ENCODE assay signal across 18 cellular contexts in the genomic region with DNA sequence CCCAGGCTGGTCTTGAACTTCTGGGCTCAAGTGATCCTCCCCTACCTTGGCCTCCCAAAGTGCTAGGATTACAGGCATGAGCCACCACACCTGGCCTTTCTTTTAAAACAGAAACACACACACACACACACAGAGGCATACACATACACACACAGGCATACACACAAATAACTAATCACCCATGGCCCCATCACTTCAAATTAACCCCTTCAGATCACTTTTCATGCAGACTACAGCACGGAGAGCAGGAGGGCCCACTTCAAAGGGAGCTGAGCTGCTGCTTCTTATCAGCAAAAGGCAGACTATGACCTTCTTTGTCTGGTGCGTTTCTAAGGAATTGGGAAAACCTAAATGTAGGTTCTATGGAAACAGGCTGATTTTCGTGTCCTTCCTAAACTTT. TPM values are rescaled to one million over a fixed set of nuclear protein-coding genes. Genes with fewer than 3 reads are reported as not detected.
DNase-seq lines count a peak whose midpoint lies in the region; ATAC-seq, FAIRE-seq and TF ChIP-seq lines count a peak whose summit lies in the region.
"Had no signal": no experiment of that assay in that cellular context is flagged by ENCODE, and none has a peak within 500 bp of the region (broad histone marks: within the 10 kb centered on the region; RNA-seq: fewer than 3 reads in every experiment).

No MANE protein-coding gene starts in this region.

- intact Hi-C loops in HepG2 (cut with micrococcal nuclease; ENCODE audit: unreplicated experiment) (no loop called here), right lobe of liver (cut with DNase I) (no loop called here), upper lobe of right lung (cut with DNase I) (no loop called here), lower leg skin (cut with DNase I; ENCODE audit: low total_unique reads) (no loop called here)

- POLR2A ChIA-PET in HepG2 (lab: Yijun Ruan, JAX): no interaction called here
- POLR2A ChIA-PET in WTC11 (lab: Charles Lee): no interaction called here

- peaks cover 9% of the 10 kb centered on the region for H3K9me3 Mint-ChIP-seq in WTC11

- ATAC-seq in HepG2 (no peak), right lobe of liver (no peak), WTC11 (no peak), upper lobe of right lung (no peak), HG03469 (IDR thresholded peaks at IDR 0.05; ENCODE audit: unreplicated experiment) (no peak)
- ATAC-seq: foreskin keratinocyte, mucosa of descending colon had no signal

- H3K27ac ChIP-seq in HepG2 (ENCODE audit: extremely low read length, insufficient read depth, low read length): no peak overlapping the region
- H3K27ac ChIP-seq in right lobe of liver: no peak overlapping the region
- H3K27ac ChIP-seq in fibroblast of lung (ENCODE audit: insufficient read depth, low read length): no peak overlapping the region
- H3K27ac ChIP-seq in upper lobe of right lung: no peak overlapping the region
- H3K27ac ChIP-seq: foreskin keratinocyte had no signal

- H3K36me3 Mint-ChIP-seq in WTC11: no peaks in the 10 kb centered on the region

- in situ Hi-C loops in HepG2 (cut with HindIII; ENCODE audit: extremely low pct_ligation_motif_present, low pct_unique_long_range_greater_than_20kb): no loop called here

- no peak for TF ChIP-seq RAD21 in HepG2 (CRISPR knock-in tag; IDR thresholded peaks at IDR 0.05)

- WGBS in HepG2 (ENCODE audit: low lambda C conversion rate): 39% methylated on average over 3 of the region's 3 CpGs
- WGBS in right lobe of liver (ENCODE audit: insufficient coverage, low coverage, low lambda C conversion rate, missing lambda C conversion rate): 66% methylated on average over 3 of the region's 3 CpGs
- WGBS in lower leg skin, 2 donors: 73 to 76% methylated on average over 3 of the region's 3 CpGs

- H3K4me3 ChIP-seq in HepG2 (replicated peaks in 1 of 3; ENCODE audit: insufficient read depth in 1 of 3, low read depth in 2 of 3, low read length in 3 of 3) (no peak overlapping the region), right lobe of liver (no peak overlapping the region), fibroblast of lung (replicated peaks in 1 of 4; ENCODE audit: control extremely low read depth in 1 of 4, insufficient read depth in 1 of 4, low read depth in 3 of 4, low read length in 4 of 4) (no peak overlapping the region), upper lobe of right lung (peak overlapping the region; percentile 0), lower leg skin (ENCODE audit: low read depth, poor library complexity, severe bottlenecking) (no peak overlapping the region)
- H3K4me3 ChIP-seq: mucosa of descending colon had no signal

- CTCF ChIA-PET in HepG2 (lab: Yijun Ruan, JAX; ENCODE audit: low intra/inter-chr PET ratio, low total read pairs) (no interaction called here), WTC11 (lab: Charles Lee) (no interaction called here)

- FAIRE-seq in HepG2 (lab: Jason Lieb, UNC) (no peak), GM12891 (lab: Jason Lieb, UNC) (no peak)
- FAIRE-seq: GM18507, islet of Langerhans had no signal

- H3K27ac Mint-ChIP-seq in WTC11: peak overlapping the region; percentile 57; the same call in 1 of the 2 replicates

- no peak overlapping the region for H3K9ac ChIP-seq in HepG2 (ENCODE audit: insufficient read depth, low read depth, low read length)
- H3K9ac ChIP-seq in fibroblast of lung (ENCODE audit: insufficient read depth, low read length): no peak overlapping the region

- peaks cover 9% of the 10 kb centered on the region for H3K4me1 Mint-ChIP-seq in WTC11

- TF ChIP-seq EP300 in HepG2 (IDR thresholded peaks at IDR 0.05; ENCODE audit: low read depth in 2 of 2, low read length in 2 of 2): no peak
- TF ChIP-seq EP300 in HepG2 (CRISPR knock-in tag; IDR thresholded peaks at IDR 0.05; ENCODE audit: borderline replicate concordance): no peak

- H3K4me1 ChIP-seq in HepG2 (ENCODE audit: insufficient read depth, low read length): peaks cover 52% of the 10 kb centered on the region
- H3K4me1 ChIP-seq in right lobe of liver: peaks cover 0 to 18% (median 3%) of the 10 kb centered on the region in 4 donors
- peaks cover 3% of the 10 kb centered on the region for H3K4me1 ChIP-seq in fibroblast of lung (ENCODE audit: control insufficient read depth, extremely low read depth, insufficient read depth, low read length)
- peaks cover 40% of the 10 kb centered on the region for H3K4me1 ChIP-seq in upper lobe of right lung
- H3K4me1 ChIP-seq: foreskin keratinocyte had no signal

- H3K79me2 ChIP-seq in HepG2 (ENCODE audit: insufficient read depth, low read length) (peaks cover 31% of the 10 kb centered on the region), fibroblast of lung (ENCODE audit: control insufficient read depth, insufficient read depth, low read length) (peaks cover 33% of the 10 kb centered on the region)

- peaks cover 5% of the 10 kb centered on the region for H3K27me3 Mint-ChIP-seq in WTC11 (ENCODE audit: low read depth)

- peak overlapping the region; percentile 47 for H3K4me3 Mint-ChIP-seq in WTC11

- H3K4me2 ChIP-seq in HepG2 (ENCODE audit: low read depth, low read length): peak overlapping the region; percentile 62
- peak overlapping the region; percentile 26 for H3K4me2 ChIP-seq in fibroblast of lung (ENCODE audit: extremely low read depth, insufficient read depth, low read length)

- H4K20me1 ChIP-seq in HepG2 (ENCODE audit: insufficient read depth, low read length) (no peaks in the 10 kb centered on the region), fibroblast of lung (ENCODE audit: control insufficient read depth, extremely low read depth, insufficient read depth, low read length) (no peaks in the 10 kb centered on the region)

- H3K27me3 ChIP-seq in HepG2 (ENCODE audit: control insufficient read depth in 1 of 2, insufficient read depth in 2 of 2, low read length in 2 of 2): no peaks in the 10 kb centered on the region; a peak in 1 of 5 replicates
- no peaks in the 10 kb centered on the region for H3K27me3 ChIP-seq in right lobe of liver
- no peaks in the 10 kb centered on the region for H3K27me3 ChIP-seq in fibroblast of lung (ENCODE audit: control insufficient read depth, insufficient read depth, low read length)
- no peaks in the 10 kb centered on the region for H3K27me3 ChIP-seq in upper lobe of right lung
- H3K27me3 ChIP-seq: foreskin keratinocyte had no signal

- BruUV-seq in HepG2 (replicated peaks; lab: Mats Ljungman, UMichigan): no TSS peak

- DNase-seq in HepG2 (ENCODE audit: low spot score) (no peak), right lobe of liver (no peak), WTC11 (ENCODE audit: low spot score) (no peak), fibroblast of lung (ENCODE audit: low read depth in 2 of 2) (no peak), upper lobe of right lung (no peak), GM12891 (ENCODE audit: insufficient read length, low spot score) (no peak), lower leg skin (ENCODE audit: low spot score in 2 of 2) (no peak)
- DNase-seq: aorta; foreskin keratinocyte; mucosa of descending colon; NCI-H2227 treated with DMSO at 0.1 percent for 48 hours; retina; stimulated activated CD4-positive, alpha-beta T cell treated with anti-CD3 and anti-CD28 coated beads, Interleukin-2, amount 100 ng/mL, for 48 hours; stimulated activated naive CD4-positive, alpha-beta T cell had no signal

- TF ChIP-seq CTCF in HepG2 (CRISPR knock-in tag; IDR thresholded peaks at IDR 0.05) (no peak), right lobe of liver (IDR thresholded peaks at IDR 0.05) (no peak), WTC11 (IDR thresholded peaks at IDR 0.05) (no peak), fibroblast of lung (conservative IDR thresholded peaks at IDR 0.05 in 1 of 2, IDR thresholded peaks at IDR 0.05 in 1 of 2; ENCODE audit: low read depth in 1 of 2, low read length in 2 of 2) (no peak), upper lobe of right lung (IDR thresholded peaks at IDR 0.05) (no peak), lower leg skin (IDR thresholded peaks at IDR 0.05) (no peak)

- TF ChIP-seq POLR2A in HepG2 (IDR thresholded peaks at IDR 0.05; ENCODE audit: insufficient read depth in 1 of 2, low read depth in 2 of 2, low read length in 2 of 2) (no peak), right lobe of liver (IDR thresholded peaks at IDR 0.05) (no peak), GM12891 (IDR thresholded peaks at IDR 0.05; ENCODE audit: low read depth, low read length) (no peak), lower leg skin (IDR thresholded peaks at IDR 0.05) (no peak)

- H3K36me3 ChIP-seq in HepG2 (replicated peaks in 1 of 2; ENCODE audit: control insufficient read depth in 1 of 2, insufficient read depth in 2 of 2, low read length in 2 of 2) (no peaks in the 10 kb centered on the region), right lobe of liver (no peaks in the 10 kb centered on the region), fibroblast of lung (ENCODE audit: control insufficient read depth, insufficient read depth, low read length) (no peaks in the 10 kb centered on the region), upper lobe of right lung (no peaks in the 10 kb centered on the region)

- no peaks in the 10 kb centered on the region for H3K9me3 ChIP-seq in HepG2 (ENCODE audit: low read length)
- no peaks in the 10 kb centered on the region for H3K9me3 ChIP-seq in right lobe of liver
- no peaks in the 10 kb centered on the region for H3K9me3 ChIP-seq in fibroblast of lung (ENCODE audit: control insufficient read depth, insufficient read depth, low read depth, low read length)
- no peaks in the 10 kb centered on the region for H3K9me3 ChIP-seq in upper lobe of right lung
- H3K9me3 ChIP-seq: mucosa of descending colon had no signal

- H2AFZ ChIP-seq in HepG2 (ENCODE audit: low read length): no peak overlapping the region
- no peak overlapping the region for H2AFZ ChIP-seq in fibroblast of lung (ENCODE audit: low read length)

RNA-seq across cellular contexts. Expression of a gene that starts 1.9 kb away (rescaled TPM):
- total RNA-seq in HepG2 (2016; rRNA removed; fragmentation: Illumina TruSeq; extraction: Trizol): 9.8 and 25.1 TPM in 2 replicates
- total RNA-seq in HepG2 (2016; cell fraction: cytosol; rRNA removed; fragmentation: Illumina TruSeq; extraction: Trizol; ENCODE audit: low read depth): 8.5 and 9.5 TPM in 2 replicates
- total RNA-seq in HepG2 (2016; cell fraction: insoluble cytoplasmic fraction; rRNA removed; fragmentation: Illumina TruSeq; extraction: Trizol): 6.2 and 24.1 TPM in 2 replicates
- total RNA-seq in HepG2 (2016; cell fraction: membrane; rRNA removed; fragmentation: Illumina TruSeq; extraction: Trizol): 6.7 and 7.5 TPM in 2 replicates
- total RNA-seq in HepG2 (2016; cell fraction: nucleus; rRNA removed; fragmentation: Illumina TruSeq; extraction: Trizol): 22.9 and 27.4 TPM in 2 replicates
- 24.6 and 33.6 TPM in 2 replicates for polyA plus RNA-seq in HepG2 (2011; rRNA removed)
- polyA plus RNA-seq in HepG2 (2011; cell fraction: cytosol; rRNA removed): 11.6 and 26.3 TPM in 2 replicates
- 413 and 489 TPM in 2 replicates for polyA plus RNA-seq in HepG2 (2011; cell fraction: nucleus; rRNA removed)
- polyA plus RNA-seq in HepG2 (2012): 30.8 and 56.7 TPM in 2 replicates
- 1.7 and 1.8 TPM in 2 replicates for polyA plus RNA-seq in HepG2 (2016; cell fraction: cytosol; fragmentation: Illumina TruSeq; extraction: Trizol; ENCODE audit: low read depth)
- polyA plus RNA-seq in HepG2 (2016; cell fraction: insoluble cytoplasmic fraction; fragmentation: Illumina TruSeq; extraction: Trizol; ENCODE audit: low read depth): 6.7 and 9.1 TPM in 2 replicates
- polyA plus RNA-seq in HepG2 (2016; cell fraction: membrane; fragmentation: Illumina TruSeq; extraction: Trizol; ENCODE audit: low read depth): 3.8 and 6.1 TPM in 2 replicates
- 78.0 and 79.0 TPM in 2 replicates for polyA plus RNA-seq in HepG2 (2016; cell fraction: nucleus; fragmentation: Illumina TruSeq; extraction: Trizol; ENCODE audit: insufficient read depth, low read depth)
- 47.8 and 83.3 TPM in 2 replicates for polyA minus RNA-seq in HepG2 (2011; rRNA and poly(A)+ RNA removed; ENCODE audit: low replicate concordance)
- 15.7 and 20.3 TPM in 2 replicates for polyA minus RNA-seq in HepG2 (2011; cell fraction: cytosol; rRNA and poly(A)+ RNA removed)
- 46.9 and 49.4 TPM in 2 replicates for polyA minus RNA-seq in HepG2 (2011; cell fraction: nucleus; rRNA and poly(A)+ RNA removed)
- 10 to 100 TPM; 36.0 to 50.8 (median 40.8) TPM for total RNA-seq in right lobe of liver
- 80.6 to 94.1 TPM (median 90.0 TPM) in 3 replicates for total RNA-seq in WTC11 (2021)
- 80.4 and 83.4 TPM in 2 replicates for total RNA-seq in fibroblast of lung
- polyA plus RNA-seq in fibroblast of lung: 25.0 and 25.8 TPM in 2 replicates
- polyA plus RNA-seq in fibroblast of lung (2012): 47.8 and 53.1 TPM in 2 replicates
- polyA minus RNA-seq in fibroblast of lung (ENCODE audit: low replicate concordance): 60.6 and 72.3 TPM in 2 replicates
- 138 TPM for total RNA-seq in upper lobe of right lung
- 26.4 TPM for polyA plus RNA-seq in GM12891 (2012; ENCODE audit: low read depth, missing spikeins)
- total RNA-seq in lower leg skin: 100 to 1,000 TPM in 1 of 4 donors, 10 to 100 TPM in 3; 46.3 to 140 (median 72.4) TPM

RNA-seq across cellular contexts. Expression of a gene that starts 15.8 kb away (rescaled TPM):
- not detected in 2 replicates for total RNA-seq in HepG2 (2016; rRNA removed; fragmentation: Illumina TruSeq; extraction: Trizol)
- not detected in 2 replicates for total RNA-seq in HepG2 (2016; cell fraction: cytosol; rRNA removed; fragmentation: Illumina TruSeq; extraction: Trizol; ENCODE audit: low read depth)
- total RNA-seq in HepG2 (2016; cell fraction: insoluble cytoplasmic fraction; rRNA removed; fragmentation: Illumina TruSeq; extraction: Trizol): not detected in 2 replicates
- not detected in 2 replicates for total RNA-seq in HepG2 (2016; cell fraction: membrane; rRNA removed; fragmentation: Illumina TruSeq; extraction: Trizol)
- total RNA-seq in HepG2 (2016; cell fraction: nucleus; rRNA removed; fragmentation: Illumina TruSeq; extraction: Trizol): not detected in 2 replicates
- 0.04 TPM in 1 of 2 replicates, not detected in the other for polyA plus RNA-seq in HepG2 (2011; rRNA removed)
- polyA plus RNA-seq in HepG2 (2011; cell fraction: cytosol; rRNA removed): 0.04 TPM in 1 of 2 replicates, not detected in the other
- not detected in 2 replicates for polyA plus RNA-seq in HepG2 (2011; cell fraction: nucleus; rRNA removed)
- not detected in 2 replicates for polyA plus RNA-seq in HepG2 (2012)
- polyA plus RNA-seq in HepG2 (2016; cell fraction: cytosol; fragmentation: Illumina TruSeq; extraction: Trizol; ENCODE audit: low read depth): not detected in 2 replicates
- not detected in 2 replicates for polyA plus RNA-seq in HepG2 (2016; cell fraction: insoluble cytoplasmic fraction; fragmentation: Illumina TruSeq; extraction: Trizol; ENCODE audit: low read depth)
- polyA plus RNA-seq in HepG2 (2016; cell fraction: membrane; fragmentation: Illumina TruSeq; extraction: Trizol; ENCODE audit: low read depth): not detected in 2 replicates
- not detected in 2 replicates for polyA plus RNA-seq in HepG2 (2016; cell fraction: nucleus; fragmentation: Illumina TruSeq; extraction: Trizol; ENCODE audit: insufficient read depth, low read depth)
- not detected in 2 replicates for polyA minus RNA-seq in HepG2 (2011; rRNA and poly(A)+ RNA removed; ENCODE audit: low replicate concordance)
- polyA minus RNA-seq in HepG2 (2011; cell fraction: cytosol; rRNA and poly(A)+ RNA removed): not detected in 2 replicates
- not detected in 2 replicates for polyA minus RNA-seq in HepG2 (2011; cell fraction: nucleus; rRNA and poly(A)+ RNA removed)
- total RNA-seq in right lobe of liver: not detected
- total RNA-seq in WTC11 (2021): 0.16 to 0.26 TPM (median 0.18 TPM) in 3 replicates
- total RNA-seq in fibroblast of lung: not detected in 2 replicates
- 0.05 TPM in 1 of 2 replicates, not detected in the other for polyA plus RNA-seq in fibroblast of lung
- 0.08 TPM in 1 of 2 replicates, not detected in the other for polyA plus RNA-seq in fibroblast of lung (2012)
- polyA minus RNA-seq in fibroblast of lung (ENCODE audit: low replicate concordance): not detected in 2 replicates
- total RNA-seq in upper lobe of right lung: not detected
- polyA plus RNA-seq in GM12891 (2012; ENCODE audit: low read depth, missing spikeins): not detected
- total RNA-seq in lower leg skin: not detected
- total RNA-seq: activated CD8-positive, alpha-beta memory T cell treated with anti-CD3 and anti-CD28 coated beads for 36 hours; foreskin keratinocyte; mucosa of descending colon had no signal
- polyA plus RNA-seq: aorta, foreskin keratinocyte had no signal

RNA-seq across cellular contexts. Expression of a gene that starts 20.2 kb away (rescaled TPM):
- total RNA-seq in HepG2 (2016; rRNA removed; fragmentation: Illumina TruSeq; extraction: Trizol): 8.9 and 17.9 TPM in 2 replicates
- 4.6 and 5.6 TPM in 2 replicates for total RNA-seq in HepG2 (2016; cell fraction: cytosol; rRNA removed; fragmentation: Illumina TruSeq; extraction: Trizol; ENCODE audit: low read depth)
- total RNA-seq in HepG2 (2016; cell fraction: insoluble cytoplasmic fraction; rRNA removed; fragmentation: Illumina TruSeq; extraction: Trizol): 8.4 and 19.3 TPM in 2 replicates
- 5.9 and 7.0 TPM in 2 replicates for total RNA-seq in HepG2 (2016; cell fraction: membrane; rRNA removed; fragmentation: Illumina TruSeq; extraction: Trizol)
- total RNA-seq in HepG2 (2016; cell fraction: nucleus; rRNA removed; fragmentation: Illumina TruSeq; extraction: Trizol): 21.0 and 26.7 TPM in 2 replicates
- polyA plus RNA-seq in HepG2 (2011; rRNA removed): 10.1 and 12.5 TPM in 2 replicates
- polyA plus RNA-seq in HepG2 (2011; cell fraction: cytosol; rRNA removed): 4.0 and 7.4 TPM in 2 replicates
- 188 and 244 TPM in 2 replicates for polyA plus RNA-seq in HepG2 (2011; cell fraction: nucleus; rRNA removed)
- 11.3 and 13.8 TPM in 2 replicates for polyA plus RNA-seq in HepG2 (2012)
- 1.7 and 2.3 TPM in 2 replicates for polyA plus RNA-seq in HepG2 (2016; cell fraction: cytosol; fragmentation: Illumina TruSeq; extraction: Trizol; ENCODE audit: low read depth)
- polyA plus RNA-seq in HepG2 (2016; cell fraction: insoluble cytoplasmic fraction; fragmentation: Illumina TruSeq; extraction: Trizol; ENCODE audit: low read depth): 9.6 and 13.7 TPM in 2 replicates
- 2.9 and 3.2 TPM in 2 replicates for polyA plus RNA-seq in HepG2 (2016; cell fraction: membrane; fragmentation: Illumina TruSeq; extraction: Trizol; ENCODE audit: low read depth)
- 87.0 and 87.4 TPM in 2 replicates for polyA plus RNA-seq in HepG2 (2016; cell fraction: nucleus; fragmentation: Illumina TruSeq; extraction: Trizol; ENCODE audit: insufficient read depth, low read depth)
- 11.5 and 12.7 TPM in 2 replicates for polyA minus RNA-seq in HepG2 (2011; rRNA and poly(A)+ RNA removed; ENCODE audit: low replicate concordance)
- polyA minus RNA-seq in HepG2 (2011; cell fraction: cytosol; rRNA and poly(A)+ RNA removed): 6.3 and 9.0 TPM in 2 replicates
- polyA minus RNA-seq in HepG2 (2011; cell fraction: nucleus; rRNA and poly(A)+ RNA removed): 18.6 and 19.7 TPM in 2 replicates
- 10 to 100 TPM in 5 of 6 experiments, 1 to 10 TPM in 1; 9.5 to 31.0 (median 20.8) TPM for total RNA-seq in right lobe of liver
- 67.8 to 86.7 TPM (median 71.6 TPM) in 3 replicates for total RNA-seq in WTC11 (2021)
- total RNA-seq in fibroblast of lung: 8.2 and 10.9 TPM in 2 replicates
- 6.3 and 9.4 TPM in 2 replicates for polyA plus RNA-seq in fibroblast of lung
- 14.4 and 26.1 TPM in 2 replicates for polyA plus RNA-seq in fibroblast of lung (2012)
- polyA minus RNA-seq in fibroblast of lung (ENCODE audit: low replicate concordance): 8.8 and 9.3 TPM in 2 replicates
- total RNA-seq in upper lobe of right lung: 26.0 TPM
- 22.3 TPM for polyA plus RNA-seq in GM12891 (2012; ENCODE audit: low read depth, missing spikeins)
- total RNA-seq in lower leg skin: 10 to 100 TPM; 23.1 to 40.0 (median 34.1) TPM

RNA-seq across cellular contexts. Expression of a gene that starts 28.6 kb away (rescaled TPM):
- total RNA-seq in HepG2 (2016; rRNA removed; fragmentation: Illumina TruSeq; extraction: Trizol) (1.5 and 1.8 TPM in 2 replicates), right lobe of liver (1 to 10 TPM in 2 of 6 experiments, under 1 TPM in 3, not detected in 1; 0.25 to 1.7 (median 0.79) TPM), WTC11 (2021) (0.46 to 1.2 TPM (median 1.1 TPM) in 3 replicates), fibroblast of lung (0.50 and 0.51 TPM in 2 replicates), upper lobe of right lung (4.1 TPM), lower leg skin (under 1 TPM in 3 of 4 donors, not detected in 1; 0.49 to 0.61 (median 0.52) TPM)
- total RNA-seq in HepG2 (2016; cell fraction: cytosol; rRNA removed; fragmentation: Illumina TruSeq; extraction: Trizol; ENCODE audit: low read depth): 0.61 and 0.79 TPM in 2 replicates
- 1.4 and 1.7 TPM in 2 replicates for total RNA-seq in HepG2 (2016; cell fraction: insoluble cytoplasmic fraction; rRNA removed; fragmentation: Illumina TruSeq; extraction: Trizol)
- 0.83 and 1.1 TPM in 2 replicates for total RNA-seq in HepG2 (2016; cell fraction: membrane; rRNA removed; fragmentation: Illumina TruSeq; extraction: Trizol)
- 0.31 TPM in 1 of 2 replicates, not detected in the other for total RNA-seq in HepG2 (2016; cell fraction: nucleus; rRNA removed; fragmentation: Illumina TruSeq; extraction: Trizol)
- polyA plus RNA-seq in HepG2 (2011; rRNA removed) (0.84 and 0.92 TPM in 2 replicates), fibroblast of lung (0.02 and 0.08 TPM in 2 replicates)
- polyA plus RNA-seq in HepG2 (2011; cell fraction: cytosol; rRNA removed): 0.24 and 0.56 TPM in 2 replicates
- polyA plus RNA-seq in HepG2 (2011; cell fraction: nucleus; rRNA removed): 2.1 and 2.4 TPM in 2 replicates
- 0.48 and 1.2 TPM in 2 replicates for polyA plus RNA-seq in HepG2 (2012)
- 0.92 and 1.0 TPM in 2 replicates for polyA plus RNA-seq in HepG2 (2016; cell fraction: cytosol; fragmentation: Illumina TruSeq; extraction: Trizol; ENCODE audit: low read depth)
- 0.65 and 1.6 TPM in 2 replicates for polyA plus RNA-seq in HepG2 (2016; cell fraction: insoluble cytoplasmic fraction; fragmentation: Illumina TruSeq; extraction: Trizol; ENCODE audit: low read depth)
- 0.45 and 0.71 TPM in 2 replicates for polyA plus RNA-seq in HepG2 (2016; cell fraction: membrane; fragmentation: Illumina TruSeq; extraction: Trizol; ENCODE audit: low read depth)
- 2.3 and 3.5 TPM in 2 replicates for polyA plus RNA-seq in HepG2 (2016; cell fraction: nucleus; fragmentation: Illumina TruSeq; extraction: Trizol; ENCODE audit: insufficient read depth, low read depth)
- not detected in 2 replicates for polyA minus RNA-seq in HepG2 (2011; rRNA and poly(A)+ RNA removed; ENCODE audit: low replicate concordance)
- polyA minus RNA-seq in HepG2 (2011; cell fraction: cytosol; rRNA and poly(A)+ RNA removed): not detected in 2 replicates
- 0.12 and 0.26 TPM in 2 replicates for polyA minus RNA-seq in HepG2 (2011; cell fraction: nucleus; rRNA and poly(A)+ RNA removed)
- polyA plus RNA-seq in fibroblast of lung (2012): 0.07 and 0.26 TPM in 2 replicates
- not detected in 2 replicates for polyA minus RNA-seq in fibroblast of lung (ENCODE audit: low replicate concordance)
- polyA plus RNA-seq in GM12891 (2012; ENCODE audit: low read depth, missing spikeins): 0.60 TPM

RNA-seq across cellular contexts. Expression of a gene that starts 42.1 kb away (rescaled TPM):
- total RNA-seq in HepG2 (2016; rRNA removed; fragmentation: Illumina TruSeq; extraction: Trizol) (0.15 TPM in 1 of 2 replicates, not detected in the other), right lobe of liver (not detected), WTC11 (2021) (not detected in 3 replicates), fibroblast of lung (not detected in 2 replicates), upper lobe of right lung (not detected), lower leg skin (not detected)
- total RNA-seq in HepG2 (2016; cell fraction: cytosol; rRNA removed; fragmentation: Illumina TruSeq; extraction: Trizol; ENCODE audit: low read depth): not detected in 2 replicates
- 0.13 TPM in 1 of 2 replicates, not detected in the other for total RNA-seq in HepG2 (2016; cell fraction: insoluble cytoplasmic fraction; rRNA removed; fragmentation: Illumina TruSeq; extraction: Trizol)
- total RNA-seq in HepG2 (2016; cell fraction: membrane; rRNA removed; fragmentation: Illumina TruSeq; extraction: Trizol): not detected in 2 replicates
- not detected in 2 replicates for total RNA-seq in HepG2 (2016; cell fraction: nucleus; rRNA removed; fragmentation: Illumina TruSeq; extraction: Trizol)
- polyA plus RNA-seq in HepG2 (2011; rRNA removed) (not detected in 2 replicates), fibroblast of lung (not detected in 2 replicates)
- polyA plus RNA-seq in HepG2 (2011; cell fraction: cytosol; rRNA removed): not detected in 2 replicates
- not detected in 2 replicates for polyA plus RNA-seq in HepG2 (2011; cell fraction: nucleus; rRNA removed)
- not detected in 2 replicates for polyA plus RNA-seq in HepG2 (2012)
- polyA plus RNA-seq in HepG2 (2016; cell fraction: cytosol; fragmentation: Illumina TruSeq; extraction: Trizol; ENCODE audit: low read depth): not detected in 2 replicates
- not detected in 2 replicates for polyA plus RNA-seq in HepG2 (2016; cell fraction: insoluble cytoplasmic fraction; fragmentation: Illumina TruSeq; extraction: Trizol; ENCODE audit: low read depth)
- polyA plus RNA-seq in HepG2 (2016; cell fraction: membrane; fragmentation: Illumina TruSeq; extraction: Trizol; ENCODE audit: low read depth): not detected in 2 replicates
- polyA plus RNA-seq in HepG2 (2016; cell fraction: nucleus; fragmentation: Illumina TruSeq; extraction: Trizol; ENCODE audit: insufficient read depth, low read depth): not detected in 2 replicates
- polyA minus RNA-seq in HepG2 (2011; rRNA and poly(A)+ RNA removed; ENCODE audit: low replicate concordance): not detected in 2 replicates
- polyA minus RNA-seq in HepG2 (2011; cell fraction: cytosol; rRNA and poly(A)+ RNA removed): not detected in 2 replicates
- not detected in 2 replicates for polyA minus RNA-seq in HepG2 (2011; cell fraction: nucleus; rRNA and poly(A)+ RNA removed)
- not detected in 2 replicates for polyA plus RNA-seq in fibroblast of lung (2012)
- polyA minus RNA-seq in fibroblast of lung (ENCODE audit: low replicate concordance): not detected in 2 replicates
- not detected for polyA plus RNA-seq in GM12891 (2012; ENCODE audit: low read depth, missing spikeins)
- total RNA-seq: aorta, foreskin keratinocyte had no signal
- polyA plus RNA-seq: aorta, foreskin keratinocyte had no signal
